In the genomic region with DNA sequence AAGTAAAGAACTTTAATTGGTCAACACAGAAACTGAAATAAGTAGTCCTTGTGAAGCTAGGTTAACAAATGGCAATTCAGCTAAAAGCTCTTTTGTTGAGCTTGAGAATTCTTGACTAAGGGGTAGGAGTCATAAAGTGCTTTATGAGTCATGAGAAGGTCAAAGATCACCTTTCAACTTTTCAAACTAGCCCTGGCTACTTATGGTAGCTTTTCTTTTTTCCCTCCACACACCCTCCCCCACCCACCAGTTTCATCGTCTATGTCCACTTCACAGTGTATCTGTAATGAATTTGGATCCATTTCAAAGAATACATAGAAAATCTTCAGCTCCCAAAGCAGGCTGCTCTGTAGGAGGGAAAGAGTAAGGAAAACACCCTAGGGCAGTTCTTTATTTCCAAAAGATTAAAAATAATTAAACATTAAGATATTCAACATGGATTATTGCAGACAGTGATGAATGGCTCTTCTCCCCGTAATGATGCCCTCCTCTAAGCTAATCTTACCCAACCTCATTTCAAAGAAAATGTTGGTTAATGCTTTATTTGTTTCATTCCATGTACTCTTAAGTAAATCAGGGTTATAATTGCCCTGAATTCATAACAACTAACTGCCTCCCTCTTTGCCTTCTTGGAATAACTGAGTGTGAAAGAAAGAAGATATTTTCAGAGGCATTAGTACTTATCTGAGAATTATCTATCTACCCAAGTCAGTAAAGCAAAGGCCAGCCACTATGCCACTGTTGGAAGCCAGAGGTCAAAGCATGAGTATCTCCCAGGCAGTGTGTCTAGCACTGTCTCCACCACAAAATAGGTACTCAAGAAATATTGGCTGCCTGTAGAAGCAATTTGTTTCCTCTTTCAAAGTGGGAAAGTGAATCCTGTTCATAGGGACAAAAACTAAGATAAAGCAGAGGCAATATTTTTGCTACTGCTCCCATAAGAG, we compare ENCODE assay signal across 15 cellular contexts.
A peak's percentile ranks its signal among the peaks of the same experiment; 100 is the strongest.
DNase-seq lines count a peak whose midpoint lies in the region; ATAC-seq, FAIRE-seq and TF ChIP-seq lines count a peak whose summit lies in the region.
"Had no signal": no experiment of that assay in that cellular context is flagged by ENCODE, and none has a peak within 500 bp of the region (broad histone marks: within the 10 kb centered on the region; RNA-seq: fewer than 3 reads in every experiment).

No MANE protein-coding gene starts in this region.

- H3K27me3 Mint-ChIP-seq in osteocyte (ENCODE audit: unreplicated experiment) = no peaks in the 10 kb centered on the region
- H3K27me3 Mint-ChIP-seq: activated naive CD8-positive, alpha-beta T cell treated with anti-CD3 and anti-CD28 coated beads, Interleukin-2, amount 50 U/mL, for 24 hours had no signal

- H3K4me3 ChIP-seq in sigmoid colon = no peak overlapping the region
- H3K4me3 ChIP-seq: BLaER1 treated with 17β-estradiol and CSF1 and Interleukin-3, amounts not matched to agents 10 nM and 100 nM; skin epidermis; vagina had no signal

- TF ChIP-seq POLR2A in sigmoid colon (IDR thresholded peaks at IDR 0.05) (no peak), H54 (IDR thresholded peaks at IDR 0.05; ENCODE audit: low read depth, low read length) (no peak)

- no peak for ATAC-seq in HG02798 (IDR thresholded peaks at IDR 0.05; ENCODE audit: poor library complexity, unreplicated experiment)
- ATAC-seq: activated naive CD8-positive, alpha-beta T cell treated with anti-CD3 and anti-CD28 coated beads, Interleukin-2, amount 50 U/mL, for 24 hours; Panc1 had no signal

- FAIRE-seq in H54 (lab: Jason Lieb, UNC) = no peak

- H3K4me1 ChIP-seq in sigmoid colon = no peaks in the 10 kb centered on the region
- H3K4me1 ChIP-seq: BLaER1 treated with 17β-estradiol and CSF1 and Interleukin-3, amounts not matched to agents 10 nM and 100 nM; vagina had no signal

- no peaks in the 10 kb centered on the region for H3K36me3 ChIP-seq in sigmoid colon
- H3K36me3 ChIP-seq: BLaER1 treated with 17β-estradiol and CSF1 and Interleukin-3, amounts not matched to agents 10 nM and 100 nM; vagina had no signal

- no peak for TF ChIP-seq CTCF in osteocyte (IDR thresholded peaks at IDR 0.05)
- TF ChIP-seq CTCF in sigmoid colon (IDR thresholded peaks at IDR 0.05) = no peak

- H3K27me3 ChIP-seq in sigmoid colon = no peaks in the 10 kb centered on the region
- H3K27me3 ChIP-seq: BLaER1 treated with 17β-estradiol and CSF1 and Interleukin-3, amounts not matched to agents 10 nM and 100 nM; vagina had no signal

- H3K9me3 Mint-ChIP-seq in osteocyte (ENCODE audit: unreplicated experiment) = no peaks in the 10 kb centered on the region
- H3K9me3 Mint-ChIP-seq: activated naive CD8-positive, alpha-beta T cell treated with anti-CD3 and anti-CD28 coated beads, Interleukin-2, amount 50 U/mL, for 24 hours had no signal

- H3K36me3 Mint-ChIP-seq in osteocyte (ENCODE audit: unreplicated experiment) = no peaks in the 10 kb centered on the region
- H3K36me3 Mint-ChIP-seq: IgD-negative memory B cell had no signal

- no peak overlapping the region for H3K4me3 Mint-ChIP-seq in osteocyte (ENCODE audit: unreplicated experiment)
- H3K4me3 Mint-ChIP-seq: activated naive CD8-positive, alpha-beta T cell treated with anti-CD3 and anti-CD28 coated beads, Interleukin-2, amount 50 U/mL, for 24 hours; IgD-negative memory B cell had no signal

- H3K27ac ChIP-seq in sigmoid colon = no peak overlapping the region
- H3K27ac ChIP-seq: BLaER1 treated with 17β-estradiol and CSF1 and Interleukin-3, amounts not matched to agents 10 nM and 100 nM; skin epidermis; vagina had no signal

- WGBS in sigmoid colon, 2 donors = 11 to 57% methylated on average over 2 of the region's 2 CpGs

- TF ChIP-seq EP300 in sigmoid colon (IDR thresholded peaks at IDR 0.05) = no peak

- intact Hi-C loops in sigmoid colon (cut with DNase I) = no loop called here

- H3K9me3 ChIP-seq in sigmoid colon = no peaks in the 10 kb centered on the region
- H3K9me3 ChIP-seq: vagina had no signal

- H3K4me1 Mint-ChIP-seq in osteocyte (ENCODE audit: unreplicated experiment) = peaks cover 22% of the 10 kb centered on the region
- H3K4me1 Mint-ChIP-seq: activated naive CD8-positive, alpha-beta T cell treated with anti-CD3 and anti-CD28 coated beads, Interleukin-2, amount 50 U/mL, for 24 hours; IgD-negative memory B cell had no signal

- DNase-seq in ELF-1 (ENCODE audit: low read depth, low spot score) (peak; percentile 23), RKO (ENCODE audit: low spot score) (peak; percentile 12), fibroblast of peridontal ligament (ENCODE audit: extremely low read depth) (peak; percentile 12), osteocyte (ENCODE audit: extremely low spot score, unreplicated experiment) (no peak), sigmoid colon (no peak), H54 (ENCODE audit: insufficient read length, low spot score) (no peak)
- no peak for DNase-seq in stimulated activated CD4-positive, alpha-beta T cell treated with anti-CD3 and anti-CD28 coated beads, Interleukin-12 subunit alpha, Interleukin-12 subunit beta, amount 100 ng/mL, for 4 hours
- DNase-seq: activated naive CD8-positive, alpha-beta T cell treated with anti-CD3 and anti-CD28 coated beads, Interleukin-2, amount 50 U/mL, for 24 hours; effector CD8-positive, alpha-beta T cell had no signal

- H3K27ac Mint-ChIP-seq in osteocyte (ENCODE audit: unreplicated experiment) = peak overlapping the region; percentile 39
- H3K27ac Mint-ChIP-seq: activated naive CD8-positive, alpha-beta T cell treated with anti-CD3 and anti-CD28 coated beads, Interleukin-2, amount 50 U/mL, for 24 hours; IgD-negative memory B cell had no signal

Comparison
In these comparisons a context has a peak if more than half of its experiments do, and no peak if none do; other contexts are left out.
1. DNase-seq: peak in ELF-1 (single experiment), RKO (single experiment) and fibroblast of peridontal ligament (single experiment); none in osteocyte (single experiment), sigmoid colon (single experiment), H54 (single experiment) and stimulated activated CD4-positive, alpha-beta T cell treated with anti-CD3 and anti-CD28 coated beads, Interleukin-12 subunit alpha, Interleukin-12 subunit beta, amount 100 ng/mL, for 4 hours (single experiment).